In the genomic region with DNA sequence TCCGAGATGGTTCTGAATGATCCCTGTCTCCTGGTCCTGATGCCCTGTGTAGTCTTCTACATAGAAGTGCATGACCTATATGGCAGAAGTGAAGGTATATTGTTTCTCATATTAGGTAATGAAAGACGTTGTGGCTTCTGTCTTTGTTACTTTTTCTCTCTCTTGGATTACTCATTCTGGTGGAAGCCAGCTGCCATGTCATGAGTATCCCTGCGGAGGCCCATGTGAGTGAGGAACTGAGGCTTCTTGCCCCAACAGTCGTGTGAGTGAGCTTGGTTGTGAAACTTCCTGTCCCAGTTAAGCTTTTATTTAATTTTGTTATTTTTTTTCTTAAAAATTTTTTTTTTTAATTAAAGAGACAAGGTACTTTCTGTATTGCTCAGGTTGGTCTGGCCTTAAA, we compare ENCODE assay signal across 17 cellular contexts.
DNase-seq lines count a peak whose midpoint lies in the region; ATAC-seq, FAIRE-seq and TF ChIP-seq lines count a peak whose summit lies in the region.
"Had no signal": no experiment of that assay in that cellular context is flagged by ENCODE, and none has a peak within 500 bp of the region (broad histone marks: within the 10 kb centered on the region; RNA-seq: fewer than 3 reads in every experiment).

No MANE protein-coding gene starts in this region.

- H3K4me3 ChIP-seq in NB4 (ENCODE audit: low read depth, low read length) (no peak overlapping the region), epithelial cell of esophagus (ENCODE audit: low read length) (no peak overlapping the region), osteoblast (ENCODE audit: insufficient read depth, low read length) (no peak overlapping the region)
- H3K4me3 ChIP-seq: ovary had no signal

- H3K27ac Mint-ChIP-seq in Calu3 (ENCODE audit: unreplicated experiment) = no peak overlapping the region
- no peak overlapping the region for H3K27ac Mint-ChIP-seq in CD4-positive, alpha-beta T cell
- H3K27ac Mint-ChIP-seq: activated naive CD8-positive, alpha-beta T cell treated with anti-CD3 and anti-CD28 coated beads, Interleukin-2, amount 50 U/mL, for 24 hours; CD4-positive, CD25-positive, alpha-beta regulatory T cell; stimulated activated naive CD8-positive, alpha-beta T cell treated with anti-CD3 and anti-CD28 coated beads, Interleukin-15, amount 100 ng/mL, for 72 hours had no signal

- H3K27me3 Mint-ChIP-seq in Calu3 (ENCODE audit: unreplicated experiment) = no peaks in the 10 kb centered on the region
- H3K27me3 Mint-ChIP-seq in CD4-positive, alpha-beta T cell = no peaks in the 10 kb centered on the region
- H3K27me3 Mint-ChIP-seq: activated naive CD8-positive, alpha-beta T cell treated with anti-CD3 and anti-CD28 coated beads, Interleukin-2, amount 50 U/mL, for 24 hours; CD4-positive, CD25-positive, alpha-beta regulatory T cell; stimulated activated naive CD8-positive, alpha-beta T cell treated with anti-CD3 and anti-CD28 coated beads, Interleukin-15, amount 100 ng/mL, for 72 hours had no signal

- no peak for ATAC-seq in esophagus mucosa
- no peak for ATAC-seq in CD4-positive, alpha-beta T cell (ENCODE audit: poor library complexity)
- ATAC-seq: activated naive CD8-positive, alpha-beta T cell treated with anti-CD3 and anti-CD28 coated beads, Interleukin-2, amount 50 U/mL, for 24 hours; stimulated activated naive CD8-positive, alpha-beta T cell treated with anti-CD3 and anti-CD28 coated beads, Interleukin-15, amount 100 ng/mL, for 72 hours had no signal

- H3K9me3 ChIP-seq in osteoblast (ENCODE audit: low read depth, low read length) = no peaks in the 10 kb centered on the region
- H3K9me3 ChIP-seq in CD4-positive, alpha-beta T cell (ENCODE audit: control insufficient read depth, low read length) = no peaks in the 10 kb centered on the region
- H3K9me3 ChIP-seq: ovary had no signal

- H3K27ac ChIP-seq in osteoblast (ENCODE audit: low read depth, low read length) = peak overlapping the region; percentile 65
- no peak overlapping the region for H3K27ac ChIP-seq in CD4-positive, alpha-beta T cell (ENCODE audit: low read depth, low read length)
- H3K27ac ChIP-seq: ovary, VCaP had no signal

- intact Hi-C loops in Calu3 (cut with micrococcal nuclease; ENCODE audit: unreplicated experiment) = no loop called here
- intact Hi-C loops in CD4-positive, alpha-beta T cell (cut with DNase I, micrococcal nuclease) = no loop called here

- FAIRE-seq in urothelium cell line (lab: Jason Lieb, UNC) = no peak

- H3K4me1 Mint-ChIP-seq in Calu3 (ENCODE audit: low read depth, unreplicated experiment) = no peaks in the 10 kb centered on the region
- H3K4me1 Mint-ChIP-seq in CD4-positive, alpha-beta T cell (ENCODE audit: low read depth) = peaks cover 5% of the 10 kb centered on the region
- H3K4me1 Mint-ChIP-seq: activated naive CD8-positive, alpha-beta T cell treated with anti-CD3 and anti-CD28 coated beads, Interleukin-2, amount 50 U/mL, for 24 hours; stimulated activated naive CD8-positive, alpha-beta T cell treated with anti-CD3 and anti-CD28 coated beads, Interleukin-15, amount 100 ng/mL, for 72 hours had no signal

- TF ChIP-seq CTCF in NB4 (IDR thresholded peaks at IDR 0.05; ENCODE audit: low read depth, low read length) (no peak), epithelial cell of esophagus (IDR thresholded peaks at IDR 0.05; ENCODE audit: insufficient read depth, low read depth, low read length, missing control alignments) (no peak), osteoblast (IDR thresholded peaks at IDR 0.05; ENCODE audit: extremely low read depth, low read depth, low read length) (no peak), Calu3 (IDR thresholded peaks at IDR 0.05; ENCODE audit: unreplicated experiment) (no peak)
- TF ChIP-seq CTCF in CD4-positive, alpha-beta T cell (IDR thresholded peaks at IDR 0.05) = no peak

- BruUV-seq in Calu3 (replicated peaks; lab: Mats Ljungman, UMichigan) = no TSS peak

- peaks cover 14% of the 10 kb centered on the region for H3K36me3 ChIP-seq in osteoblast (ENCODE audit: insufficient read depth, low read length)
- H3K36me3 ChIP-seq: ovary had no signal

- no peaks in the 10 kb centered on the region for H3K27me3 ChIP-seq in osteoblast (ENCODE audit: insufficient read depth, low read length)
- no peaks in the 10 kb centered on the region for H3K27me3 ChIP-seq in CD4-positive, alpha-beta T cell (ENCODE audit: control insufficient read depth, insufficient read depth, low read length)
- H3K27me3 ChIP-seq: ovary had no signal

- peaks cover 8% of the 10 kb centered on the region for H3K4me1 ChIP-seq in osteoblast (ENCODE audit: insufficient read depth, low read length)

- no peaks in the 10 kb centered on the region for H3K9me3 Mint-ChIP-seq in Calu3 (ENCODE audit: low read depth, unreplicated experiment)
- H3K9me3 Mint-ChIP-seq in CD4-positive, alpha-beta T cell = no peaks in the 10 kb centered on the region
- H3K9me3 Mint-ChIP-seq: activated naive CD8-positive, alpha-beta T cell treated with anti-CD3 and anti-CD28 coated beads, Interleukin-2, amount 50 U/mL, for 24 hours; stimulated activated naive CD8-positive, alpha-beta T cell treated with anti-CD3 and anti-CD28 coated beads, Interleukin-15, amount 100 ng/mL, for 72 hours had no signal

- H3K4me2 ChIP-seq in osteoblast (ENCODE audit: insufficient read depth, low read length) = peak overlapping the region; percentile 5

- no peak overlapping the region for H3K4me3 Mint-ChIP-seq in Calu3 (ENCODE audit: low read depth, unreplicated experiment)
- H3K4me3 Mint-ChIP-seq in CD4-positive, alpha-beta T cell = no peak overlapping the region
- H3K4me3 Mint-ChIP-seq: activated naive CD8-positive, alpha-beta T cell treated with anti-CD3 and anti-CD28 coated beads, Interleukin-2, amount 50 U/mL, for 24 hours; CD4-positive, CD25-positive, alpha-beta regulatory T cell; stimulated activated naive CD8-positive, alpha-beta T cell treated with anti-CD3 and anti-CD28 coated beads, Interleukin-15, amount 100 ng/mL, for 72 hours had no signal

- TF ChIP-seq POLR2A in NB4 (IDR thresholded peaks at IDR 0.05; ENCODE audit: extremely low read depth, insufficient read length) = no peak

- H3K36me3 Mint-ChIP-seq in Calu3 (ENCODE audit: insufficient read depth, unreplicated experiment) = no peaks in the 10 kb centered on the region
- H3K36me3 Mint-ChIP-seq in CD4-positive, alpha-beta T cell (ENCODE audit: low read depth) = peaks cover 89% of the 10 kb centered on the region

- POLR2A ChIA-PET in CD4-positive, alpha-beta T cell (lab: Charles Lee) = interaction anchor here (0.6 kb wide), 1 partner anchor 13 kb away, joined by 3 read pairs; no protein-coding TSS in a partner anchor

- no peaks in the 10 kb centered on the region for H4K20me1 ChIP-seq in osteoblast (ENCODE audit: insufficient read depth, low read length)

- CTCF ChIA-PET in Calu3 (lab: Charles Lee) = no interaction called here
- CTCF ChIA-PET in CD4-positive, alpha-beta T cell (lab: Charles Lee) = no interaction called here

- DNase-seq in Daoy (ENCODE audit: low read depth) = peak; percentile 37
- peak; percentile 81 for DNase-seq in NB4 (ENCODE audit: low read depth)
- DNase-seq in epithelial cell of esophagus (ENCODE audit: low read depth) = peak; percentile 83
- DNase-seq in osteoblast (ENCODE audit: insufficient read length, low spot score, missing footprints) = peak; percentile 25
- DNase-seq in urothelium cell line (ENCODE audit: low spot score) = no peak
- DNase-seq in Calu3 = no peak
- no peak for DNase-seq in CD4-positive, alpha-beta T cell
- DNase-seq: activated CD8-positive, alpha-beta memory T cell treated with anti-CD3 and anti-CD28 coated beads, Interleukin-2, amount 50 U/mL, for 48 hours; activated naive CD8-positive, alpha-beta T cell treated with anti-CD3 and anti-CD28 coated beads, Interleukin-2, amount 50 U/mL, for 24 hours; CD4-positive, CD25-positive, alpha-beta regulatory T cell; hypothalamus; NCI-H446; ovary; stimulated activated CD4-positive, alpha-beta T cell treated with anti-CD3 and anti-CD28 coated beads, Interleukin-4, amount 100 ng/mL, for 24 hours; stimulated activated naive CD8-positive, alpha-beta T cell treated with anti-CD3 and anti-CD28 coated beads, Interleukin-15, amount 100 ng/mL, for 72 hours had no signal

- no peak overlapping the region for H2AFZ ChIP-seq in osteoblast (ENCODE audit: low read length)

- peaks cover 6% of the 10 kb centered on the region for H3K79me2 ChIP-seq in osteoblast (ENCODE audit: insufficient read depth, low read length)

Comparison
In these comparisons a context has a peak if more than half of its experiments do, and no peak if none do; other contexts are left out.
1. DNase-seq: peak in Daoy (single experiment), NB4 (single experiment), epithelial cell of esophagus (single experiment) and osteoblast (single experiment); none in urothelium cell line (single experiment), Calu3 (single experiment) and CD4-positive, alpha-beta T cell (0 of 10).